ENCODE assay signal across 8 cellular contexts in genomic region chr6:63571883-63572732, GRCh38. TPM values are rescaled to one million over a fixed set of nuclear protein-coding genes. Genes with fewer than 3 reads are reported as not detected.
A peak's percentile ranks its signal among the peaks of the same experiment; 100 is the strongest.
DNase-seq lines count a peak whose midpoint lies in the region; ATAC-seq, FAIRE-seq and TF ChIP-seq lines count a peak whose summit lies in the region.

Gene LOC128125822 (plus strand): TSS chr6:63572480.
Gene PTP4A1 (plus strand): TSS chr6:63572480. CDS start chr6:63576881, 4,401 bp downstream.

- H3K27ac Mint-ChIP-seq in T-helper 2 cell treated with Interferon-gamma antibody and Interleukin-4, amounts not matched to agents 5 μg/mL and 100 μg/mL, for 36 hours: peak within 1 kb of the TSS; percentile 94
- H3K27ac Mint-ChIP-seq in astrocyte (ENCODE audit: unreplicated experiment): peak within 1 kb of the TSS; percentile 98

- H3K79me2 ChIP-seq in astrocyte (ENCODE audit: insufficient read depth, low read length): peaks cover 48% of the 10 kb centered on the region

- H3K27me3 ChIP-seq in astrocyte (ENCODE audit: insufficient read depth, low read length): no peaks in the 10 kb centered on the region
- no peaks in the 10 kb centered on the region for H3K27me3 ChIP-seq in rectal smooth muscle tissue (ENCODE audit: control insufficient read depth, insufficient read depth, low read length)
- no peaks in the 10 kb centered on the region for H3K27me3 ChIP-seq in aorta (ENCODE audit: control insufficient read depth in 1 of 2, insufficient read depth in 2 of 2, low read length in 1 of 2)

- no peak for TF ChIP-seq CTCF in astrocyte (IDR thresholded peaks at IDR 0.05; ENCODE audit: insufficient read depth, low read depth, low read length)

- FAIRE-seq in astrocyte (lab: Jason Lieb, UNC): no peak

- H3K9me3 Mint-ChIP-seq in T-helper 2 cell treated with Interferon-gamma antibody and Interleukin-4, amounts not matched to agents 5 μg/mL and 100 μg/mL, for 36 hours: no peaks in the 10 kb centered on the region
- no peaks in the 10 kb centered on the region for H3K9me3 Mint-ChIP-seq in astrocyte (ENCODE audit: unreplicated experiment)

- H3K4me3 ChIP-seq in astrocyte (ENCODE audit: insufficient read depth, low read depth, low read length) (peak within 1 kb of the TSS; percentile 80), rectal smooth muscle tissue (ENCODE audit: low read length) (peak within 1 kb of the TSS; percentile 97), aorta (ENCODE audit: low read length in 2 of 2) (peak within 1 kb of the TSS; percentile 76 to 90)

- WGBS in aorta, 2 donors: 0% methylated on average over 73 to 77 of the region's 77 CpGs

- H3K4me2 ChIP-seq in astrocyte (ENCODE audit: low read length): peak within 1 kb of the TSS; percentile 89

- H3K4me3 Mint-ChIP-seq in T-helper 2 cell treated with Interferon-gamma antibody and Interleukin-4, amounts not matched to agents 5 μg/mL and 100 μg/mL, for 36 hours: peak within 1 kb of the TSS; percentile 94
- H3K4me3 Mint-ChIP-seq in astrocyte (ENCODE audit: unreplicated experiment): peak within 1 kb of the TSS; percentile 100

- H3K27ac ChIP-seq in astrocyte (ENCODE audit: low read depth, low read length): peak within 1 kb of the TSS; percentile 97
- peak within 1 kb of the TSS; percentile 100 for H3K27ac ChIP-seq in rectal smooth muscle tissue (ENCODE audit: low read depth, low read length)
- peak within 1 kb of the TSS; percentile 77 to 93 for H3K27ac ChIP-seq in aorta (ENCODE audit: low read depth in 1 of 2, low read length in 2 of 2)

- H3K4me1 ChIP-seq in astrocyte (ENCODE audit: insufficient read depth, low read length): peaks cover 14% of the 10 kb centered on the region
- H3K4me1 ChIP-seq in rectal smooth muscle tissue (ENCODE audit: control insufficient read depth, insufficient read depth, low read length): peaks cover 3% of the 10 kb centered on the region
- H3K4me1 ChIP-seq in aorta (ENCODE audit: control insufficient read depth in 1 of 2, insufficient read depth in 2 of 2, low read length in 2 of 2): no peaks in the 10 kb centered on the region

- H3K4me1 Mint-ChIP-seq in T-helper 2 cell treated with Interferon-gamma antibody and Interleukin-4, amounts not matched to agents 5 μg/mL and 100 μg/mL, for 36 hours (ENCODE audit: low read depth): peaks cover 31% of the 10 kb centered on the region
- H3K4me1 Mint-ChIP-seq in astrocyte (ENCODE audit: low read depth, unreplicated experiment): peaks cover 20% of the 10 kb centered on the region

- no peaks in the 10 kb centered on the region for H3K27me3 Mint-ChIP-seq in T-helper 2 cell treated with Interferon-gamma antibody and Interleukin-4, amounts not matched to agents 5 μg/mL and 100 μg/mL, for 36 hours (ENCODE audit: low read depth)
- no peaks in the 10 kb centered on the region for H3K27me3 Mint-ChIP-seq in astrocyte (ENCODE audit: low read depth, unreplicated experiment)

- peaks cover 23% of the 10 kb centered on the region for H3K36me3 Mint-ChIP-seq in T-helper 2 cell treated with Interferon-gamma antibody and Interleukin-4, amounts not matched to agents 5 μg/mL and 100 μg/mL, for 36 hours (ENCODE audit: low read depth)
- peaks cover 5% of the 10 kb centered on the region for H3K36me3 Mint-ChIP-seq in astrocyte (ENCODE audit: low read depth, unreplicated experiment)

- intact Hi-C loops in aorta (cut with DNase I): loop anchor here (2.0 to 10.0 kb wide), 3 partner anchors 63 to 130 kb away; partner anchors contain the start of gene PHF3 (in 2 of the 2)

- H3K9ac ChIP-seq in astrocyte (ENCODE audit: low read length) (peak within 1 kb of the TSS; percentile 98), rectal smooth muscle tissue (ENCODE audit: low read length) (peak within 1 kb of the TSS; percentile 91)

- peak; percentile 93 to 96 for DNase-seq in NCI-H1930 (lab: John Stamatoyannopoulos, UW)
- DNase-seq in T-helper 2 cell treated with Interferon-gamma antibody and Interleukin-4, amounts not matched to agents 5 μg/mL and 100 μg/mL, for 36 hours (ENCODE audit: low spot score): peak; percentile 97
- peak; percentile 92 for DNase-seq in astrocyte (ENCODE audit: low read depth)
- DNase-seq in hepatic stellate cell (ENCODE audit: low spot score): peak; percentile 91
- peak; percentile 99 for DNase-seq in aorta

- peak within 1 kb of the TSS; percentile 90 for H2AFZ ChIP-seq in astrocyte (ENCODE audit: low read depth, low read length)

- peaks cover 10% of the 10 kb centered on the region for H3K36me3 ChIP-seq in astrocyte (ENCODE audit: insufficient read depth, low read length)
- H3K36me3 ChIP-seq in rectal smooth muscle tissue (ENCODE audit: control insufficient read depth, insufficient read depth, low read length): no peaks in the 10 kb centered on the region
- H3K36me3 ChIP-seq in aorta (ENCODE audit: control insufficient read depth in 1 of 2, insufficient read depth in 2 of 2, low read length in 1 of 2): no peaks in the 10 kb centered on the region

- peaks cover 36% of the 10 kb centered on the region for H4K20me1 ChIP-seq in astrocyte (ENCODE audit: insufficient read depth, low read length)

- H3K9me3 ChIP-seq in astrocyte (ENCODE audit: insufficient read depth, low read depth, low read length) (no peaks in the 10 kb centered on the region), aorta (ENCODE audit: control insufficient read depth, low read length) (no peaks in the 10 kb centered on the region)

- peak; percentile 91 for ATAC-seq in GM18502 (IDR thresholded peaks at IDR 0.05; ENCODE audit: poor library complexity, unreplicated experiment)
- peak; percentile 91 for ATAC-seq in HG02970 (IDR thresholded peaks at IDR 0.05; ENCODE audit: low FRiP score, unreplicated experiment)
- ATAC-seq in aorta (ENCODE audit: low FRiP score): peak; percentile 99

RNA-seq across cellular contexts. Expression of gene PTP4A1, which starts in this region (rescaled TPM):
- 136 and 143 TPM in 2 replicates for total RNA-seq in astrocyte
- total RNA-seq in aorta: 10 to 100 TPM; 27.0 to 34.3 TPM
- 10 to 100 TPM in 1 of 2 donors, 1 to 10 TPM in 1; 9.5 to 22.0 TPM for polyA plus RNA-seq in aorta

Comparison
In these comparisons a context has a peak if more than half of its experiments do, and no peak if none do; other contexts are left out.
1. Peak in every context shown above with its lines: DNase-seq, ATAC-seq, H3K4me3 ChIP-seq and H3K27ac ChIP-seq.